ENCODE assay signal across 26 cellular contexts in the genomic region with DNA sequence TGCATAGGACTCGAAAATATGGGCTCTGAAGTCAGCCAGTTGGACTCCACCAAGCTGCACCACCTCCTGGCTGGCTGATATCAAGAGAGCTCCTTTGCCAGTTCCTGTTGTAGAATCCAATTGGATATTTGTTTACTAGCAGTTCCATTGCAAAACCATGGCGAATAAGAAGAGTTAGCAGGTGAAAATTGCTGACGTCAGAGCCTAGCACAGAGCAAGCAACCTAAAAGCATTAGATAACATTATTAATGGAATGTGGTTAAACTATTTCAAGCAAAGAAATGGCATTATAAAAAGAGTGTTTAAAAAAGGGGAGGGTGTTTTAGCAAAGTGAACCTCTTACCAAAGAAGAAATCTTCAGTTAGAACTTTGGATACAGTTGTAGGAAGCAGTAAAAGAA.
DNase-seq lines count a peak whose midpoint lies in the region; ATAC-seq, FAIRE-seq and TF ChIP-seq lines count a peak whose summit lies in the region.
"Had no signal": no experiment of that assay in that cellular context is flagged by ENCODE, and none has a peak within 500 bp of the region (broad histone marks: within the 10 kb centered on the region; RNA-seq: fewer than 3 reads in every experiment).

No MANE protein-coding gene starts in this region.

- H3K9me3 ChIP-seq in HepG2 (ENCODE audit: low read length) (no peaks in the 10 kb centered on the region), right lobe of liver (no peaks in the 10 kb centered on the region), neuronal stem cell (replicated peaks in 1 of 2; ENCODE audit: control insufficient read depth in 2 of 2, insufficient read depth in 1 of 2, low read depth in 1 of 2, low read length in 2 of 2) (no peaks in the 10 kb centered on the region)
- H3K9me3 ChIP-seq: A549; BLaER1 treated with 17β-estradiol and CSF1 and Interleukin-3, amounts not matched to agents 10 nM and 100 nM had no signal

- TF ChIP-seq EP300 in HepG2 (IDR thresholded peaks at IDR 0.05; ENCODE audit: low read depth in 2 of 2, low read length in 2 of 2) (no peak), HepG2 (CRISPR knock-in tag; IDR thresholded peaks at IDR 0.05; ENCODE audit: borderline replicate concordance) (no peak)

- H3K4me2 ChIP-seq in HepG2 (ENCODE audit: low read depth, low read length) (no peak overlapping the region), mesendoderm (ENCODE audit: low read length) (no peak overlapping the region), neuronal stem cell (ENCODE audit: insufficient read depth, low read length, poor library complexity, severe bottlenecking) (no peak overlapping the region)
- H3K4me2 ChIP-seq: A549; BLaER1 treated with 17β-estradiol and CSF1 and Interleukin-3, amounts not matched to agents 10 nM and 100 nM had no signal

- H2BK5ac ChIP-seq in mesendoderm (ENCODE audit: low read length) = no peak overlapping the region
- no peak overlapping the region for H2BK5ac ChIP-seq in neuronal stem cell (ENCODE audit: low read length)

- H4K8ac ChIP-seq in mesendoderm (ENCODE audit: low read depth, low read length) (no peak overlapping the region), neuronal stem cell (ENCODE audit: low read depth, low read length) (no peak overlapping the region)

- no peaks in the 10 kb centered on the region for H4K20me1 ChIP-seq in HepG2 (ENCODE audit: insufficient read depth, low read length)
- H4K20me1 ChIP-seq: BLaER1 treated with 17β-estradiol and CSF1 and Interleukin-3, amounts not matched to agents 10 nM and 100 nM had no signal

- CTCF ChIA-PET in HepG2 (lab: Yijun Ruan, JAX; ENCODE audit: low intra/inter-chr PET ratio, low total read pairs) = no interaction called here

- DNase-seq in HepG2 (ENCODE audit: low spot score) (no peak), right lobe of liver (no peak), NCI-H69 (lab: John Stamatoyannopoulos, UW) (peak; percentile 13), mesendoderm (peak; percentile 8), neuronal stem cell (ENCODE audit: low spot score) (no peak), head of caudate nucleus (no peak), posterior cingulate gyrus (no peak)
- DNase-seq: AML-193; CD4-positive, alpha-beta T cell; CD8-positive, alpha-beta memory T cell; COR-L47; DMS 273 treated with DMSO at 0.1 percent for 48 hours; DMS153; DMS53; DMS79; DND-41; EL; GDM1 had no signal

- no peak overlapping the region for H3K18ac ChIP-seq in mesendoderm (ENCODE audit: low read length)
- H3K18ac ChIP-seq in neuronal stem cell (ENCODE audit: low read length) = no peak overlapping the region

- H2AFZ ChIP-seq in HepG2 (ENCODE audit: low read length) = no peak overlapping the region
- H2AFZ ChIP-seq in neuronal stem cell (ENCODE audit: low read length) = peak overlapping the region; percentile 32

- H3K79me1 ChIP-seq in mesendoderm (ENCODE audit: low read length) = no peaks in the 10 kb centered on the region
- no peaks in the 10 kb centered on the region for H3K79me1 ChIP-seq in neuronal stem cell (ENCODE audit: low read depth, low read length)

- H2BK120ac ChIP-seq in mesendoderm (ENCODE audit: low read depth, low read length) = no peak overlapping the region
- no peak overlapping the region for H2BK120ac ChIP-seq in neuronal stem cell (ENCODE audit: low read depth, low read length)

- H3K4me3 ChIP-seq in HepG2 (replicated peaks in 1 of 3; ENCODE audit: insufficient read depth in 1 of 3, low read depth in 2 of 3, low read length in 3 of 3) = no peak overlapping the region
- H3K4me3 ChIP-seq in right lobe of liver = no peak overlapping the region
- H3K4me3 ChIP-seq in mesendoderm (ENCODE audit: low read length) = no peak overlapping the region
- H3K4me3 ChIP-seq in neuronal stem cell (ENCODE audit: low read length in 2 of 2) = no peak overlapping the region
- H3K4me3 ChIP-seq: A549; BLaER1 treated with 17β-estradiol and CSF1 and Interleukin-3, amounts not matched to agents 10 nM and 100 nM; GM12878 had no signal

- H4K5ac ChIP-seq in mesendoderm (ENCODE audit: low read length) = no peak overlapping the region

- no peaks in the 10 kb centered on the region for H3K27me3 ChIP-seq in HepG2 (ENCODE audit: control insufficient read depth in 1 of 2, insufficient read depth in 2 of 2, low read length in 2 of 2)
- no peaks in the 10 kb centered on the region for H3K27me3 ChIP-seq in right lobe of liver
- no peaks in the 10 kb centered on the region for H3K27me3 ChIP-seq in mesendoderm (ENCODE audit: insufficient read depth, low read length, poor library complexity)
- H3K27me3 ChIP-seq in neuronal stem cell (ENCODE audit: control insufficient read depth in 3 of 3, insufficient read depth in 3 of 3, low read depth in 1 of 3, low read length in 3 of 3) = no peaks in the 10 kb centered on the region
- H3K27me3 ChIP-seq: BLaER1 treated with 17β-estradiol and CSF1 and Interleukin-3, amounts not matched to agents 10 nM and 100 nM had no signal

- POLR2A ChIA-PET in HepG2 (lab: Yijun Ruan, JAX) = no interaction called here

- H3K36me3 ChIP-seq in HepG2 (replicated peaks in 1 of 2; ENCODE audit: control insufficient read depth in 1 of 2, insufficient read depth in 2 of 2, low read length in 2 of 2) (no peaks in the 10 kb centered on the region), right lobe of liver (no peaks in the 10 kb centered on the region), mesendoderm (ENCODE audit: control insufficient read depth, insufficient read depth, low read length) (no peaks in the 10 kb centered on the region), neuronal stem cell (replicated peaks in 1 of 2; ENCODE audit: control insufficient read depth in 2 of 2, insufficient read depth in 2 of 2, low read length in 2 of 2) (no peaks in the 10 kb centered on the region)
- H3K36me3 ChIP-seq: BLaER1 treated with 17β-estradiol and CSF1 and Interleukin-3, amounts not matched to agents 10 nM and 100 nM had no signal

- no peak overlapping the region for H3K56ac ChIP-seq in mesendoderm (ENCODE audit: low read length)

- H3K9ac ChIP-seq in HepG2 (ENCODE audit: insufficient read depth, low read depth, low read length) (no peak overlapping the region), mesendoderm (ENCODE audit: low read length) (no peak overlapping the region), neuronal stem cell (ENCODE audit: low read depth, low read length, poor library complexity) (no peak overlapping the region)
- H3K9ac ChIP-seq: BLaER1 treated with 17β-estradiol and CSF1 and Interleukin-3, amounts not matched to agents 10 nM and 100 nM had no signal

- in situ Hi-C loops in HepG2 (cut with HindIII; ENCODE audit: extremely low pct_ligation_motif_present, low pct_unique_long_range_greater_than_20kb) = no loop called here

- FAIRE-seq in HepG2 (lab: Jason Lieb, UNC) = no peak
- FAIRE-seq: A549, GM12878, GM12892, GM18507 had no signal

- H3K23ac ChIP-seq in mesendoderm (ENCODE audit: low read length) (no peak overlapping the region), neuronal stem cell (ENCODE audit: low read depth, low read length, poor library complexity) (no peak overlapping the region)

- 8% methylated on average over 3 of the region's 3 CpGs for WGBS in HepG2 (ENCODE audit: low lambda C conversion rate)
- 30% methylated on average over 3 of the region's 3 CpGs for WGBS in right lobe of liver (ENCODE audit: insufficient coverage, low coverage, low lambda C conversion rate, missing lambda C conversion rate)
- WGBS in mesendoderm (ENCODE audit: extremely low coverage, insufficient coverage, low lambda C conversion rate) = no CpG with 5 or more reads among the region's 3 CpGs
- WGBS in neuronal stem cell (ENCODE audit: extremely low coverage in 2 of 2, insufficient read length in 2 of 2, insufficient replicate concordance in 1 of 2), 2 donors = no CpG with 5 or more reads among the region's 3 CpGs

- H2BK15ac ChIP-seq in mesendoderm (replicated peaks; ENCODE audit: low read depth) (no peak overlapping the region), neuronal stem cell (ENCODE audit: low read length) (no peak overlapping the region)

- TF ChIP-seq CTCF in HepG2 (CRISPR knock-in tag; IDR thresholded peaks at IDR 0.05) (no peak), right lobe of liver (IDR thresholded peaks at IDR 0.05) (no peak)

- H3K4me1 ChIP-seq in HepG2 (ENCODE audit: insufficient read depth, low read length) (no peaks in the 10 kb centered on the region), right lobe of liver (no peaks in the 10 kb centered on the region), mesendoderm (ENCODE audit: control insufficient read depth, low read depth, low read length) (no peaks in the 10 kb centered on the region), neuronal stem cell (ENCODE audit: control insufficient read depth in 2 of 2, insufficient read depth in 1 of 2, low read depth in 1 of 2, low read length in 2 of 2) (peaks cover 0 to 2% of the 10 kb centered on the region in 2 donors)
- H3K4me1 ChIP-seq: A549; BLaER1 treated with 17β-estradiol and CSF1 and Interleukin-3, amounts not matched to agents 10 nM and 100 nM had no signal

- no peak overlapping the region for H2AK5ac ChIP-seq in mesendoderm (ENCODE audit: low read length)
- H2AK5ac ChIP-seq in neuronal stem cell (ENCODE audit: low read depth, low read length) = no peak overlapping the region

- no peak for ATAC-seq in HepG2
- ATAC-seq in right lobe of liver = no peak
- no peak for ATAC-seq in HG02852 (IDR thresholded peaks at IDR 0.05; ENCODE audit: unreplicated experiment)
- ATAC-seq: A549, GM12878 had no signal

- no peak overlapping the region for H3K14ac ChIP-seq in neuronal stem cell (ENCODE audit: low read length)

- H4K91ac ChIP-seq in neuronal stem cell (ENCODE audit: low read depth, low read length, poor library complexity) = no peak overlapping the region

- no peak overlapping the region for H3K27ac ChIP-seq in HepG2 (ENCODE audit: extremely low read length, insufficient read depth, low read length)
- no peak overlapping the region for H3K27ac ChIP-seq in right lobe of liver
- H3K27ac ChIP-seq in mesendoderm (ENCODE audit: low read depth, low read length) = no peak overlapping the region
- H3K27ac ChIP-seq in neuronal stem cell (replicated peaks; ENCODE audit: low read length) = no peak overlapping the region
- H3K27ac ChIP-seq: 22Rv1; A549; BLaER1 treated with 17β-estradiol and CSF1 and Interleukin-3, amounts not matched to agents 10 nM and 100 nM; C4-2B had no signal

- H2BK12ac ChIP-seq in neuronal stem cell (ENCODE audit: low read length) = no peak overlapping the region

- no peak for TF ChIP-seq POLR2A in HepG2 (IDR thresholded peaks at IDR 0.05; ENCODE audit: insufficient read depth in 1 of 2, low read depth in 2 of 2, low read length in 2 of 2)
- TF ChIP-seq POLR2A in right lobe of liver (IDR thresholded peaks at IDR 0.05) = no peak

- H3K4ac ChIP-seq in mesendoderm (ENCODE audit: low read depth, low read length) (no peak overlapping the region), neuronal stem cell (ENCODE audit: low read length) (no peak overlapping the region)

- intact Hi-C loops in HepG2 (cut with micrococcal nuclease; ENCODE audit: unreplicated experiment) (no loop called here), right lobe of liver (cut with DNase I) (no loop called here), head of caudate nucleus (cut with DNase I) (no loop called here), posterior cingulate gyrus (cut with DNase I) (no loop called here)

- no peak for TF ChIP-seq RAD21 in HepG2 (CRISPR knock-in tag; IDR thresholded peaks at IDR 0.05)

- H3K79me2 ChIP-seq in HepG2 (ENCODE audit: insufficient read depth, low read length) = no peaks in the 10 kb centered on the region
- H3K79me2 ChIP-seq in mesendoderm (ENCODE audit: control insufficient read depth, insufficient read depth, low read length) = no peaks in the 10 kb centered on the region

- BruUV-seq in HepG2 (replicated peaks; lab: Mats Ljungman, UMichigan) = no TSS peak

Comparison
In these comparisons a context has a peak if more than half of its experiments do, and no peak if none do; other contexts are left out.
1. DNase-seq: peak in NCI-H69 (single experiment) and mesendoderm (single experiment); none in HepG2 (single experiment), right lobe of liver (0 of 3), neuronal stem cell (single experiment), head of caudate nucleus (0 of 42) and posterior cingulate gyrus (0 of 10).